ENCODE assay signal across 15 cellular contexts in the genomic region with DNA sequence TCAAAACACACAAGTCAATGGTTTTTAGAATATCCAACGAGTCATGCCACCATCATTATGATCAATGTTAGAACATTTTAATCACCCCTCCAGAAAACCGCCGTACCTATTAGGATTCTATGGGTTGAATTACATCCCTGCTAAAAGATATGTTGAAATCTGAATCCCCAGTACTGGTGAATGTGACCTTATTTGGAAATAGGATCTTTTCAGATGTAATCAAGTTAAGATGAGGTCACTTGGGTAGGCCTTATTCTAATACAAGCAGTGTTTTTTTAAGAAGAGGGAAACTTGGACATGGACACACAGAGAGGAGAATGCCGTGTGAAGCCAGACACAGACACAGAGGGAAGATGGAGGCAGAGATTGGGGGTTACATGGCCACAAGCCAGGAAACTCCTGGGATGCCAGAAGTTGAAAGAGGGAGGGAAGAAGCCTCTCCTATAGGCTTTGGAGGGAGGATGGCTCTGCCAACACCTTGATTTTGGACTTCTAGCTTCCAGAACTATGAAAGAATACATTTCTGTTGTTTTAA.
"Had no signal": no experiment of that assay in that cellular context is flagged by ENCODE, and none has a peak within 500 bp of the region (broad histone marks: within the 10 kb centered on the region; RNA-seq: fewer than 3 reads in every experiment).

No MANE protein-coding gene starts in this region.

- H3K9me3 ChIP-seq: ovary, tibial artery had no signal

- H3K4me2 ChIP-seq: neural progenitor cell had no signal

- H3K27ac Mint-ChIP-seq: activated B cell treated with CpG ODN at 0.5 μM for 24 hours; activated CD4-positive, alpha-beta T cell treated with anti-CD3 and anti-CD28 coated beads, Interleukin-2, amount 10 ng/mL, durations not matched to agents 24 days and 14 days; activated naive CD4-positive, alpha-beta T cell treated with anti-CD3 and anti-CD28 coated beads for 36 hours; activated T-helper 17 cell treated with anti-CD3 and anti-CD28 coated beads, Interleukin-2, amount 50 U/mL, for 72 hours; brain; neural progenitor cell had no signal

- H3K4me1 ChIP-seq: foreskin keratinocyte, tibial artery had no signal

- H3K36me3 ChIP-seq: neural progenitor cell, ovary, tibial artery had no signal

- H3K4me3 ChIP-seq: neural progenitor cell, ovary, tibial artery had no signal

- H3K4me3 Mint-ChIP-seq: activated B cell treated with CpG ODN at 0.5 μM for 24 hours; activated CD4-positive, alpha-beta T cell treated with anti-CD3 and anti-CD28 coated beads, Interleukin-2, amount 10 ng/mL, durations not matched to agents 24 days and 14 days; activated naive CD4-positive, alpha-beta T cell treated with anti-CD3 and anti-CD28 coated beads for 36 hours; activated T-helper 17 cell treated with anti-CD3 and anti-CD28 coated beads, Interleukin-2, amount 50 U/mL, for 72 hours; brain; central memory CD8-positive, alpha-beta T cell; neural progenitor cell had no signal

- FAIRE-seq: kidney had no signal

- H3K9me3 Mint-ChIP-seq: activated B cell treated with CpG ODN at 0.5 μM for 24 hours; activated naive CD4-positive, alpha-beta T cell treated with anti-CD3 and anti-CD28 coated beads for 36 hours; activated T-helper 17 cell treated with anti-CD3 and anti-CD28 coated beads, Interleukin-2, amount 50 U/mL, for 72 hours; central memory CD8-positive, alpha-beta T cell; neural progenitor cell had no signal

- ATAC-seq: activated T-helper 17 cell treated with anti-CD3 and anti-CD28 coated beads, Interleukin-2, amount 50 U/mL, for 72 hours; foreskin keratinocyte; left ventricle myocardium superior had no signal

- H2AFZ ChIP-seq: neural progenitor cell had no signal

- DNase-seq: activated B cell treated with CpG ODN at 0.5 μM for 24 hours; activated CD4-positive, alpha-beta T cell treated with anti-CD3 and anti-CD28 coated beads, Interleukin-2, amount 10 ng/mL, durations not matched to agents 24 days and 14 days; activated naive CD4-positive, alpha-beta T cell treated with anti-CD3 and anti-CD28 coated beads for 36 hours; dermis blood vessel endothelial cell; foreskin keratinocyte; kidney; left ventricle myocardium superior; ovary; stimulated activated CD4-positive, alpha-beta T cell treated with anti-CD3 and anti-CD28 coated beads, Interleukin-15, amount 100 ng/mL, for 24 hours; stimulated activated CD4-positive, alpha-beta T cell treated with anti-CD3 and anti-CD28 coated beads, Interleukin-4, amount 100 ng/mL, for 4 hours; tibial artery had no signal

- H3K4me1 Mint-ChIP-seq: activated B cell treated with CpG ODN at 0.5 μM for 24 hours; activated T-helper 17 cell treated with anti-CD3 and anti-CD28 coated beads, Interleukin-2, amount 50 U/mL, for 72 hours; brain; central memory CD8-positive, alpha-beta T cell; neural progenitor cell had no signal

- H3K27me3 ChIP-seq: neural progenitor cell, ovary, tibial artery had no signal

- H3K27ac ChIP-seq: foreskin keratinocyte, neural progenitor cell, ovary, tibial artery had no signal

- H3K9ac ChIP-seq: neural progenitor cell had no signal

- H3K27me3 Mint-ChIP-seq: activated CD4-positive, alpha-beta T cell treated with anti-CD3 and anti-CD28 coated beads, Interleukin-2, amount 10 ng/mL, durations not matched to agents 24 days and 14 days had no signal

- H3K36me3 Mint-ChIP-seq: brain, neural progenitor cell had no signal
